ENCODE assay signal across 8 cellular contexts in genomic region chr1:31764307-31765040, GRCh38. TPM values are rescaled to one million over a fixed set of nuclear protein-coding genes. Genes with fewer than 3 reads are reported as not detected.
DNase-seq lines count a peak whose midpoint lies in the region; ATAC-seq and TF ChIP-seq lines count a peak whose summit lies in the region.

Gene ADGRB2, minus strand, starts transcription at chr1:31764340. Its CDS starts 7,119 bp downstream, at chr1:31757221.

- no peaks in the 10 kb centered on the region for H3K36me3 ChIP-seq in Loucy (ENCODE audit: insufficient read depth, low read length)
- H3K36me3 ChIP-seq in left ventricle myocardium inferior: no peaks in the 10 kb centered on the region
- no peaks in the 10 kb centered on the region for H3K36me3 ChIP-seq in skeletal muscle satellite cell (ENCODE audit: insufficient read depth, low read length)

- H3K27me3 ChIP-seq in Loucy (ENCODE audit: insufficient read depth, low read length, poor library complexity, severe bottlenecking): no peaks in the 10 kb centered on the region
- H3K27me3 ChIP-seq in left ventricle myocardium inferior (ENCODE audit: low read depth): peaks cover 72% of the 10 kb centered on the region
- H3K27me3 ChIP-seq in skeletal muscle satellite cell (ENCODE audit: control insufficient read depth, insufficient read depth, low read length): peaks cover 11% of the 10 kb centered on the region

- H3K9me3 Mint-ChIP-seq in activated naive CD4-positive, alpha-beta T cell treated with anti-CD3 and anti-CD28 coated beads, Interleukin-2, amount 10 ng/mL, durations not matched to agents 7 days and 5 days: no peaks in the 10 kb centered on the region

- CTCF ChIA-PET in activated naive CD4-positive, alpha-beta T cell treated with anti-CD3 and anti-CD28 coated beads, Interleukin-2, amount 10 ng/mL, durations not matched to agents 7 days and 5 days (lab: Charles Lee): interaction anchor here (0.7 to 1.8 kb wide), 3 partner anchors 25 to 200 kb away, joined by 3 to 5 read pairs (median 4); no protein-coding TSS in a partner anchor

- H3K4me2 ChIP-seq in Loucy (ENCODE audit: low read depth, low read length, poor library complexity, severe bottlenecking) (peak within 1 kb of the TSS; percentile 96), skeletal muscle satellite cell (ENCODE audit: low read length) (peak within 1 kb of the TSS; percentile 97)

- H3K79me2 ChIP-seq in Loucy (ENCODE audit: insufficient read depth, low read length): no peaks in the 10 kb centered on the region

- TF ChIP-seq CTCF in Loucy (conservative IDR thresholded peaks at IDR 0.05; ENCODE audit: low read length) (no peak), left ventricle myocardium inferior (IDR thresholded peaks at IDR 0.05; ENCODE audit: borderline replicate concordance) (peak; percentile 18)

- H3K27me3 Mint-ChIP-seq in activated naive CD4-positive, alpha-beta T cell treated with anti-CD3 and anti-CD28 coated beads, Interleukin-2, amount 10 ng/mL, durations not matched to agents 7 days and 5 days: peaks cover 92% of the 10 kb centered on the region

- H3K9ac ChIP-seq in Loucy (ENCODE audit: low read depth, low read length, poor library complexity, severe bottlenecking): peak within 1 kb of the TSS; percentile 59
- H3K9ac ChIP-seq in skeletal muscle satellite cell (ENCODE audit: low read depth, low read length): no peak within 1 kb of the TSS

- H3F3A ChIP-seq in Loucy (ENCODE audit: low read depth): no peaks in the 10 kb centered on the region

- intact Hi-C loops in left ventricle myocardium inferior (cut with micrococcal nuclease): no loop called here

- DNase-seq in DMS53 treated with DMSO at 0.1 percent for 48 hours (lab: John Stamatoyannopoulos, UW; ENCODE audit: unreplicated experiment) (peak; percentile 15), left ventricle myocardium inferior (no peak), NCI-H510A (lab: John Stamatoyannopoulos, UW) (no peak), OCI-M2 (lab: John Stamatoyannopoulos, UW; ENCODE audit: unreplicated experiment) (no peak)
- peak; percentile 48 for DNase-seq in activated naive CD4-positive, alpha-beta T cell treated with anti-CD3 and anti-CD28 coated beads, Interleukin-2, amount 10 ng/mL, durations not matched to agents 7 days and 5 days

- no peaks in the 10 kb centered on the region for H3K9me3 ChIP-seq in Loucy (ENCODE audit: insufficient read depth, low read depth, low read length)
- H3K9me3 ChIP-seq in left ventricle myocardium inferior (replicated peaks): no peaks in the 10 kb centered on the region
- no peaks in the 10 kb centered on the region for H3K9me3 ChIP-seq in skeletal muscle satellite cell (replicated peaks; ENCODE audit: low read length)

- no peak within 1 kb of the TSS for H3K27ac Mint-ChIP-seq in activated naive CD4-positive, alpha-beta T cell treated with anti-CD3 and anti-CD28 coated beads, Interleukin-2, amount 10 ng/mL, durations not matched to agents 7 days and 5 days

- no peaks in the 10 kb centered on the region for H3K9me2 ChIP-seq in Loucy (replicated peaks; ENCODE audit: low read depth, low read length)

- H3K4me3 Mint-ChIP-seq in activated naive CD4-positive, alpha-beta T cell treated with anti-CD3 and anti-CD28 coated beads, Interleukin-2, amount 10 ng/mL, durations not matched to agents 7 days and 5 days: peak within 1 kb of the TSS; percentile 69

- H3K4me3 ChIP-seq in Loucy (ENCODE audit: low read length, poor library complexity, severe bottlenecking): peak within 1 kb of the TSS; percentile 75
- peak within 1 kb of the TSS; percentile 72 for H3K4me3 ChIP-seq in left ventricle myocardium inferior
- peak within 1 kb of the TSS; percentile 80 for H3K4me3 ChIP-seq in skeletal muscle satellite cell (ENCODE audit: low read length)

- H2AFZ ChIP-seq in Loucy (ENCODE audit: low read length): peak within 1 kb of the TSS; percentile 88

- H3K27ac ChIP-seq in left ventricle myocardium inferior (replicated peaks): no peak within 1 kb of the TSS

- H3K36me3 Mint-ChIP-seq in activated naive CD4-positive, alpha-beta T cell treated with anti-CD3 and anti-CD28 coated beads, Interleukin-2, amount 10 ng/mL, durations not matched to agents 7 days and 5 days: no peaks in the 10 kb centered on the region

- no peak for ATAC-seq in GM18520 (IDR thresholded peaks at IDR 0.05; ENCODE audit: unreplicated experiment)

- H3K4me1 ChIP-seq in Loucy (ENCODE audit: insufficient read depth, low read length, poor library complexity, severe bottlenecking): peaks cover 32% of the 10 kb centered on the region
- peaks cover 42% of the 10 kb centered on the region for H3K4me1 ChIP-seq in left ventricle myocardium inferior
- peaks cover 31% of the 10 kb centered on the region for H3K4me1 ChIP-seq in skeletal muscle satellite cell (ENCODE audit: control insufficient read depth, insufficient read depth, low read length)

- peaks cover 8% of the 10 kb centered on the region for H4K20me1 ChIP-seq in Loucy (ENCODE audit: insufficient read depth, low read length, poor library complexity, severe bottlenecking)

- H3K4me1 Mint-ChIP-seq in activated naive CD4-positive, alpha-beta T cell treated with anti-CD3 and anti-CD28 coated beads, Interleukin-2, amount 10 ng/mL, durations not matched to agents 7 days and 5 days: peaks cover 29% of the 10 kb centered on the region

RNA-seq across cellular contexts. Expression of gene ADGRB2, which starts in this region (rescaled TPM):
- 12.1 TPM for total RNA-seq in left ventricle myocardium inferior
- 1.8 and 3.3 TPM in 2 replicates for total RNA-seq in skeletal muscle satellite cell (2012; rRNA removed)

Comparison
In these comparisons a context has a peak if more than half of its experiments do, and no peak if none do; other contexts are left out.
1. DNase-seq: peak in DMS53 treated with DMSO at 0.1 percent for 48 hours (single experiment) and activated naive CD4-positive, alpha-beta T cell treated with anti-CD3 and anti-CD28 coated beads, Interleukin-2, amount 10 ng/mL, durations not matched to agents 7 days and 5 days (single experiment); none in left ventricle myocardium inferior (single experiment), NCI-H510A (single experiment) and OCI-M2 (single experiment).
2. Peak in every context shown above with its lines, with median percentiles within 50 percentile points of each other: H3K4me3 ChIP-seq.